ENCODE assay signal across 8 cellular contexts in genomic region chr20:49218739-49219090, GRCh38. TPM values are rescaled to one million over a fixed set of nuclear protein-coding genes. Genes with fewer than 3 reads are reported as not detected.
DNase-seq lines count a peak whose midpoint lies in the region; ATAC-seq, FAIRE-seq and TF ChIP-seq lines count a peak whose summit lies in the region.
"Not testable (repeated sequence)": the region's sequence is repeated elsewhere in the genome, so short reads cannot be mapped to it uniquely, and the experiment has no call there.

No MANE protein-coding gene starts in this region.

- H3K27ac Mint-ChIP-seq in CD8-positive, alpha-beta T cell: peak overlapping the region; percentile 96
- H3K27ac Mint-ChIP-seq in T-helper 1 cell treated with Interleukin-12 subunit alpha and Interleukin-12 subunit beta and Interleukin-4 antibody, amounts not matched to agents 30 μg/mL and 1 μg/mL, for 36 hours: peak overlapping the region; percentile 99
- peak overlapping the region; percentile 99 for H3K27ac Mint-ChIP-seq in activated naive CD8-positive, alpha-beta T cell treated with anti-CD3 and anti-CD28 coated beads for 36 hours

- 0 out of 2 replicates have a peak, but pooled peaks cover 13% of the 10 kb centered on the region for H4K20me1 ChIP-seq in Karpas-422 (ENCODE audit: insufficient read depth, low read depth, low read length)
- not testable (repeated sequence) for H4K20me1 ChIP-seq in endothelial cell of umbilical vein (replicated peaks; ENCODE audit: control insufficient read depth, extremely low read depth, insufficient read depth, low read length); keratinocyte (ENCODE audit: control insufficient read depth, extremely low read depth, insufficient read depth, low read length)

- H3K27me3 Mint-ChIP-seq in CD8-positive, alpha-beta T cell (ENCODE audit: low read depth); T-helper 1 cell treated with Interleukin-12 subunit alpha and Interleukin-12 subunit beta and Interleukin-4 antibody, amounts not matched to agents 30 μg/mL and 1 μg/mL, for 36 hours (ENCODE audit: low read depth); activated naive CD8-positive, alpha-beta T cell treated with anti-CD3 and anti-CD28 coated beads for 36 hours: not testable (repeated sequence)

- not testable (repeated sequence) for H3K9me3 ChIP-seq in CD8-positive, alpha-beta T cell (ENCODE audit: low read length); Karpas-422 (ENCODE audit: low read length); endothelial cell of umbilical vein (replicated peaks; ENCODE audit: control insufficient read depth, insufficient read depth, low read length); keratinocyte (ENCODE audit: control insufficient read depth, low read depth, low read length); neutrophil; suprapubic skin

- H3K79me2 ChIP-seq in Karpas-422 (ENCODE audit: low read length) (peaks cover 26% of the 10 kb centered on the region), endothelial cell of umbilical vein (ENCODE audit: control insufficient read depth, insufficient read depth, low read length) (peaks cover 19% of the 10 kb centered on the region), keratinocyte (ENCODE audit: control insufficient read depth, insufficient read depth, low read length) (peaks cover 23% of the 10 kb centered on the region)

- H2AFZ ChIP-seq in Karpas-422 (ENCODE audit: low read length); endothelial cell of umbilical vein (ENCODE audit: low read depth, low read length): not testable (repeated sequence)
- H2AFZ ChIP-seq in keratinocyte (ENCODE audit: control insufficient read depth, low read length): peak overlapping the region; percentile 17

- intact Hi-C loops in CD8-positive, alpha-beta T cell (cut with DNase I, micrococcal nuclease): loop anchor here (1.0 to 5.0 kb wide), 6 partner anchors 30 to 1514 kb away; partner anchors contain the start of genes CSE1L (in 2 of the 2), RNF114 (in 2 of the 2), STAU1 (in 2 of the 2) and ZNFX1 (in 2 of the 2)
- intact Hi-C loops in endothelial cell of umbilical vein (cut with micrococcal nuclease): not testable (repeated sequence)

- H3K9ac ChIP-seq in Karpas-422 (ENCODE audit: low read length) (peak overlapping the region; percentile 79), endothelial cell of umbilical vein (replicated peaks; ENCODE audit: extremely low read depth, insufficient read depth, low read length) (peak overlapping the region; percentile 42), keratinocyte (ENCODE audit: control insufficient read depth, extremely low read depth, insufficient read depth, low read length) (peak overlapping the region; percentile 92)

- FAIRE-seq in endothelial cell of umbilical vein (lab: Jason Lieb, UNC); keratinocyte (lab: Jason Lieb, UNC): not testable (repeated sequence)

- not testable (repeated sequence) for TF ChIP-seq EP300 in suprapubic skin (IDR thresholded peaks at IDR 0.05)

- not testable (repeated sequence) for H3K9me3 Mint-ChIP-seq in CD8-positive, alpha-beta T cell; T-helper 1 cell treated with Interleukin-12 subunit alpha and Interleukin-12 subunit beta and Interleukin-4 antibody, amounts not matched to agents 30 μg/mL and 1 μg/mL, for 36 hours; activated naive CD8-positive, alpha-beta T cell treated with anti-CD3 and anti-CD28 coated beads for 36 hours

- peaks cover 33% of the 10 kb centered on the region for H3K36me3 Mint-ChIP-seq in CD8-positive, alpha-beta T cell
- peaks cover 19% of the 10 kb centered on the region for H3K36me3 Mint-ChIP-seq in T-helper 1 cell treated with Interleukin-12 subunit alpha and Interleukin-12 subunit beta and Interleukin-4 antibody, amounts not matched to agents 30 μg/mL and 1 μg/mL, for 36 hours (ENCODE audit: low read depth)
- peaks cover 18% of the 10 kb centered on the region for H3K36me3 Mint-ChIP-seq in activated naive CD8-positive, alpha-beta T cell treated with anti-CD3 and anti-CD28 coated beads for 36 hours

- not testable (repeated sequence) for ATAC-seq in CD8-positive, alpha-beta T cell

- H3K27ac ChIP-seq in CD8-positive, alpha-beta T cell (ENCODE audit: low read depth, low read length): peak overlapping the region; percentile 95
- H3K27ac ChIP-seq in Karpas-422 (ENCODE audit: low read length); suprapubic skin: not testable (repeated sequence)
- peak overlapping the region; percentile 70 for H3K27ac ChIP-seq in endothelial cell of umbilical vein (ENCODE audit: insufficient read depth, low read depth, low read length)
- H3K27ac ChIP-seq in keratinocyte (ENCODE audit: control insufficient read depth, insufficient read depth, low read length): peak overlapping the region; percentile 93
- H3K27ac ChIP-seq in neutrophil: peak overlapping the region; percentile 90

- H3K4me1 Mint-ChIP-seq in CD8-positive, alpha-beta T cell (ENCODE audit: low read depth): peaks cover 30% of the 10 kb centered on the region
- peaks cover 19% of the 10 kb centered on the region for H3K4me1 Mint-ChIP-seq in T-helper 1 cell treated with Interleukin-12 subunit alpha and Interleukin-12 subunit beta and Interleukin-4 antibody, amounts not matched to agents 30 μg/mL and 1 μg/mL, for 36 hours (ENCODE audit: low read depth)
- H3K4me1 Mint-ChIP-seq in activated naive CD8-positive, alpha-beta T cell treated with anti-CD3 and anti-CD28 coated beads for 36 hours: peaks cover 13% of the 10 kb centered on the region

- POLR2A ChIA-PET in CD8-positive, alpha-beta T cell (lab: Charles Lee): interaction anchor here (0.8 to 1.5 kb wide), 6 partner anchors 15 to 172 kb away, joined by 3 to 9 read pairs (median 4); partner anchors contain the start of genes CSE1L and STAU1
- POLR2A ChIA-PET in endothelial cell of umbilical vein (lab: Charles Lee): interaction anchor here (0.7 to 1.1 kb wide), 5 partner anchors 19 to 133 kb away, joined by 4 to 11 read pairs (median 7); no protein-coding TSS in a partner anchor

- peak overlapping the region; percentile 97 for H3K4me2 ChIP-seq in Karpas-422 (ENCODE audit: low read depth, low read length, poor library complexity, severe bottlenecking)
- H3K4me2 ChIP-seq in endothelial cell of umbilical vein (ENCODE audit: insufficient read depth, low read length): peak overlapping the region; percentile 45
- H3K4me2 ChIP-seq in keratinocyte (ENCODE audit: control insufficient read depth, extremely low read depth, insufficient read depth, low read depth, low read length): peak overlapping the region; percentile 97

- H3K27me3 ChIP-seq in CD8-positive, alpha-beta T cell (ENCODE audit: insufficient read depth, low read length); Karpas-422 (ENCODE audit: low read length); endothelial cell of umbilical vein (ENCODE audit: control insufficient read depth in 2 of 2, insufficient read depth in 2 of 2, low read length in 2 of 2); keratinocyte (ENCODE audit: control insufficient read depth, extremely low read depth, insufficient read depth, low read length); neutrophil; suprapubic skin: not testable (repeated sequence)

- H3K4me3 ChIP-seq in CD8-positive, alpha-beta T cell (ENCODE audit: low read depth, low read length): peak overlapping the region; percentile 90
- 0 out of 2 replicates have a peak overlapping the region, but pooled peaks have one; percentile 9 for H3K4me3 ChIP-seq in Karpas-422 (ENCODE audit: low read length)
- H3K4me3 ChIP-seq in endothelial cell of umbilical vein (replicated peaks in 1 of 3; ENCODE audit: insufficient read depth in 1 of 3, low read depth in 1 of 3, low read length in 3 of 3): peak overlapping the region in 1 of 3 experiments; percentile 23
- not testable (repeated sequence) for H3K4me3 ChIP-seq in keratinocyte (ENCODE audit: control insufficient read depth in 2 of 3, extremely low read depth in 1 of 3, insufficient read depth in 2 of 3, low read depth in 1 of 3, low read length in 3 of 3)
- peak overlapping the region in 1 of 2 experiments; percentile 76 for H3K4me3 ChIP-seq in neutrophil (ENCODE audit: low read depth in 1 of 2, low read length in 1 of 2)
- peak overlapping the region; percentile 81 for H3K4me3 ChIP-seq in suprapubic skin

- H3K9me1 ChIP-seq in endothelial cell of umbilical vein (replicated peaks; ENCODE audit: control insufficient read depth, extremely low read depth, insufficient read depth, low read length); keratinocyte (ENCODE audit: control insufficient read depth, extremely low read depth, insufficient read depth, low read length): not testable (repeated sequence)

- TSS peak; percentile 99 for BruUV-seq in endothelial cell of umbilical vein (replicated peaks; lab: Mats Ljungman, UMichigan)

- dilution Hi-C loops in endothelial cell of umbilical vein (cut with MboI; ENCODE audit: extremely low pct_ligation_motif_present, low sequenced_read_pairs); keratinocyte (cut with MboI; ENCODE audit: extremely low pct_ligation_motif_present, low sequenced_read_pairs): not testable (repeated sequence)

- TF ChIP-seq CTCF in CD8-positive, alpha-beta T cell (IDR thresholded peaks at IDR 0.05); endothelial cell of umbilical vein (IDR thresholded peaks at IDR 0.05; ENCODE audit: extremely low read depth in 1 of 2, insufficient read depth in 1 of 2, low read depth in 1 of 2, low read length in 2 of 2); keratinocyte (optimal IDR thresholded peaks at IDR 0.05 in 1 of 3, IDR thresholded peaks at IDR 0.05 in 1 of 3, conservative IDR thresholded peaks at IDR 0.05 in 1 of 3; ENCODE audit: extremely low read depth in 1 of 3, insufficient read depth in 2 of 3, low read length in 3 of 3); neutrophil (IDR thresholded peaks at IDR 0.05); suprapubic skin (IDR thresholded peaks at IDR 0.05): not testable (repeated sequence)

- TF ChIP-seq POLR2A in endothelial cell of umbilical vein (IDR thresholded peaks at IDR 0.05; ENCODE audit: low read depth, low read length); suprapubic skin (IDR thresholded peaks at IDR 0.05): not testable (repeated sequence)

- peak overlapping the region; percentile 91 for H3K4me3 Mint-ChIP-seq in CD8-positive, alpha-beta T cell
- H3K4me3 Mint-ChIP-seq in T-helper 1 cell treated with Interleukin-12 subunit alpha and Interleukin-12 subunit beta and Interleukin-4 antibody, amounts not matched to agents 30 μg/mL and 1 μg/mL, for 36 hours: not testable (repeated sequence)
- peak overlapping the region; percentile 95 for H3K4me3 Mint-ChIP-seq in activated naive CD8-positive, alpha-beta T cell treated with anti-CD3 and anti-CD28 coated beads for 36 hours

- CTCF ChIA-PET in CD8-positive, alpha-beta T cell (lab: Charles Lee): interaction anchor here (0.6 to 6.0 kb wide), 2 partner anchors 83 to 132 kb away, joined by 3 to 174 read pairs; no protein-coding TSS in a partner anchor
- CTCF ChIA-PET in endothelial cell of umbilical vein (lab: Charles Lee): interaction anchor here (0.7 to 1.6 kb wide), 6 partner anchors 13 to 172 kb away, joined by 3 to 29 read pairs (median 4); partner anchors contain the start of gene CSE1L

- not testable (repeated sequence) for DNase-seq in CD8-positive, alpha-beta T cell; Karpas-422; endothelial cell of umbilical vein (ENCODE audit: low read depth, low spot score); keratinocyte (ENCODE audit: low read depth, low spot score)
- peak; percentile 14 for DNase-seq in activated naive CD8-positive, alpha-beta T cell treated with anti-CD3 and anti-CD28 coated beads for 36 hours
- peak in 1 of 2 donors; percentile 74 for DNase-seq in suprapubic skin (ENCODE audit: low spot score in 2 of 2)

- peaks cover 17% of the 10 kb centered on the region for H3K36me3 ChIP-seq in CD8-positive, alpha-beta T cell (ENCODE audit: insufficient read depth, low read length)
- H3K36me3 ChIP-seq in Karpas-422 (ENCODE audit: insufficient read depth, low read length) (peaks cover 13% of the 10 kb centered on the region), endothelial cell of umbilical vein (ENCODE audit: control insufficient read depth in 2 of 2, extremely low read depth in 1 of 2, insufficient read depth in 2 of 2, low read length in 2 of 2) (peaks cover 0 to 16% of the 10 kb centered on the region in 2 experiments), keratinocyte (ENCODE audit: control insufficient read depth in 2 of 2, extremely low read depth in 1 of 2, insufficient read depth in 2 of 2, low read length in 2 of 2) (peaks cover 7 to 13% of the 10 kb centered on the region in 2 experiments), neutrophil (peaks cover 19% of the 10 kb centered on the region), suprapubic skin (peaks cover 22% of the 10 kb centered on the region)

- H3K9me2 ChIP-seq in Karpas-422 (replicated peaks; ENCODE audit: insufficient read depth, low read length): not testable (repeated sequence)

- peaks cover 13% of the 10 kb centered on the region for H3K4me1 ChIP-seq in CD8-positive, alpha-beta T cell (ENCODE audit: insufficient read depth, low read length)
- H3K4me1 ChIP-seq in Karpas-422 (ENCODE audit: low read length) (peaks cover 18% of the 10 kb centered on the region), keratinocyte (ENCODE audit: control insufficient read depth, extremely low read depth, insufficient read depth, low read length) (peaks cover 11% of the 10 kb centered on the region), neutrophil (ENCODE audit: control insufficient read depth in 1 of 2, insufficient read depth in 1 of 2, low read depth in 1 of 2, low read length in 1 of 2) (peaks cover 21 to 22% of the 10 kb centered on the region in 2 experiments), suprapubic skin (peaks cover 26% of the 10 kb centered on the region)
- H3K4me1 ChIP-seq in endothelial cell of umbilical vein (ENCODE audit: control insufficient read depth, extremely low read depth, insufficient read depth, low read length): not testable (repeated sequence)

- WGBS in suprapubic skin: 61% methylated on average over 13 of the region's 13 CpGs

RNA-seq across cellular contexts. Expression of gene DDX27, which starts 0.5 kb away (rescaled TPM):
- total RNA-seq in CD8-positive, alpha-beta T cell: 100 to 1,000 TPM; 129 to 141 TPM
- total RNA-seq in Karpas-422 (2014; rRNA removed; shearing (Covaris generic); ENCODE audit: low replicate concordance): 34.5 and 43.7 TPM in 2 replicates
- total RNA-seq in activated naive CD8-positive, alpha-beta T cell treated with anti-CD3 and anti-CD28 coated beads for 36 hours: 10 to 100 TPM; 65.4 to 67.6 TPM
- total RNA-seq in endothelial cell of umbilical vein: 25.7 and 26.1 TPM in 2 replicates
- 23.1 and 24.0 TPM in 2 replicates for polyA plus RNA-seq in endothelial cell of umbilical vein
- 22.6 and 22.7 TPM in 2 replicates for polyA plus RNA-seq in endothelial cell of umbilical vein (2011; cell fraction: cytosol; rRNA removed)
- 36.9 and 40.1 TPM in 2 replicates for polyA plus RNA-seq in endothelial cell of umbilical vein (2011; cell fraction: nucleus; rRNA removed)
- 24.5 and 27.6 TPM in 2 replicates for polyA plus RNA-seq in endothelial cell of umbilical vein (2012)
- 17.7 and 21.1 TPM in 2 replicates for polyA minus RNA-seq in endothelial cell of umbilical vein
- polyA minus RNA-seq in endothelial cell of umbilical vein (2011; cell fraction: cytosol; rRNA and poly(A)+ RNA removed): 36.2 TPM
- polyA minus RNA-seq in endothelial cell of umbilical vein (2011; cell fraction: nucleus; rRNA and poly(A)+ RNA removed): 18.0 and 20.7 TPM in 2 replicates
- polyA plus RNA-seq in keratinocyte: 33.8 to 42.1 TPM (median 34.5 TPM) in 3 replicates
- 135 TPM for polyA plus RNA-seq in keratinocyte (2011; ENCODE audit: low read depth)
- polyA plus RNA-seq in keratinocyte (2011; cell fraction: cytosol; rRNA removed): 35.2 and 42.0 TPM in 2 replicates
- polyA plus RNA-seq in keratinocyte (2011; cell fraction: nucleus; rRNA removed): 74.5 and 80.6 TPM in 2 replicates
- 39.9 and 43.2 TPM in 2 replicates for polyA plus RNA-seq in keratinocyte (2012; ENCODE audit: low replicate concordance)
- polyA minus RNA-seq in keratinocyte: 30.7 to 54.2 TPM (median 40.5 TPM) in 3 replicates
- polyA minus RNA-seq in keratinocyte (2011; cell fraction: cytosol; rRNA and poly(A)+ RNA removed): 33.2 TPM
- polyA minus RNA-seq in keratinocyte (2011; cell fraction: nucleus; rRNA and poly(A)+ RNA removed): 30.6 and 32.8 TPM in 2 replicates
- total RNA-seq in suprapubic skin: 10 to 100 TPM; 29.3 to 49.5 (median 38.0) TPM

RNA-seq across cellular contexts. Expression of gene STAU1, which starts 30.6 kb away (rescaled TPM):
- 10 to 100 TPM; 74.6 to 76.3 TPM for total RNA-seq in CD8-positive, alpha-beta T cell
- 30.6 and 34.0 TPM in 2 replicates for total RNA-seq in Karpas-422 (2014; rRNA removed; shearing (Covaris generic); ENCODE audit: low replicate concordance)
- total RNA-seq in activated naive CD8-positive, alpha-beta T cell treated with anti-CD3 and anti-CD28 coated beads for 36 hours: 10 to 100 TPM; 72.6 TPM
- total RNA-seq in endothelial cell of umbilical vein (98.1 and 103 TPM in 2 replicates), suprapubic skin (10 to 100 TPM; 53.0 to 79.1 (median 69.9) TPM)
- polyA plus RNA-seq in endothelial cell of umbilical vein (40.9 and 53.1 TPM in 2 replicates), keratinocyte (36.8 to 67.0 TPM (median 55.3 TPM) in 3 replicates)
- 68.8 and 70.2 TPM in 2 replicates for polyA plus RNA-seq in endothelial cell of umbilical vein (2011; cell fraction: cytosol; rRNA removed)
- 45.4 and 49.6 TPM in 2 replicates for polyA plus RNA-seq in endothelial cell of umbilical vein (2011; cell fraction: nucleus; rRNA removed)
- 94.8 and 98.0 TPM in 2 replicates for polyA plus RNA-seq in endothelial cell of umbilical vein (2012)
- polyA minus RNA-seq in endothelial cell of umbilical vein (55.8 and 57.2 TPM in 2 replicates), keratinocyte (34.5 to 49.3 TPM (median 48.7 TPM) in 3 replicates)
- 38.0 TPM for polyA minus RNA-seq in endothelial cell of umbilical vein (2011; cell fraction: cytosol; rRNA and poly(A)+ RNA removed)
- polyA minus RNA-seq in endothelial cell of umbilical vein (2011; cell fraction: nucleus; rRNA and poly(A)+ RNA removed): 22.6 and 23.6 TPM in 2 replicates
- polyA plus RNA-seq in keratinocyte (2011; ENCODE audit: low read depth): 29.8 TPM
- 62.7 and 70.2 TPM in 2 replicates for polyA plus RNA-seq in keratinocyte (2011; cell fraction: cytosol; rRNA removed)
- polyA plus RNA-seq in keratinocyte (2011; cell fraction: nucleus; rRNA removed): 45.0 and 47.8 TPM in 2 replicates
- 44.6 and 66.7 TPM in 2 replicates for polyA plus RNA-seq in keratinocyte (2012; ENCODE audit: low replicate concordance)
- 51.0 TPM for polyA minus RNA-seq in keratinocyte (2011; cell fraction: cytosol; rRNA and poly(A)+ RNA removed)
- polyA minus RNA-seq in keratinocyte (2011; cell fraction: nucleus; rRNA and poly(A)+ RNA removed): 17.0 and 32.1 TPM in 2 replicates

RNA-seq across cellular contexts. Expression of gene ZNFX1, which starts 59.1 kb away (rescaled TPM):
- total RNA-seq in CD8-positive, alpha-beta T cell: 10 to 100 TPM; 53.8 to 55.0 TPM
- total RNA-seq in Karpas-422 (2014; rRNA removed; shearing (Covaris generic); ENCODE audit: low replicate concordance): 21.7 and 22.2 TPM in 2 replicates
- 10 to 100 TPM; 45.8 to 48.0 TPM for total RNA-seq in activated naive CD8-positive, alpha-beta T cell treated with anti-CD3 and anti-CD28 coated beads for 36 hours
- total RNA-seq in endothelial cell of umbilical vein: 26.5 and 27.9 TPM in 2 replicates
- 6.8 and 8.3 TPM in 2 replicates for polyA plus RNA-seq in endothelial cell of umbilical vein
- 7.8 and 8.6 TPM in 2 replicates for polyA plus RNA-seq in endothelial cell of umbilical vein (2011; cell fraction: cytosol; rRNA removed)
- 10.1 and 13.9 TPM in 2 replicates for polyA plus RNA-seq in endothelial cell of umbilical vein (2011; cell fraction: nucleus; rRNA removed)
- polyA plus RNA-seq in endothelial cell of umbilical vein (2012): 24.5 and 24.7 TPM in 2 replicates
- 24.3 and 29.8 TPM in 2 replicates for polyA minus RNA-seq in endothelial cell of umbilical vein
- polyA minus RNA-seq in endothelial cell of umbilical vein (2011; cell fraction: cytosol; rRNA and poly(A)+ RNA removed): 13.3 TPM
- 12.7 and 22.2 TPM in 2 replicates for polyA minus RNA-seq in endothelial cell of umbilical vein (2011; cell fraction: nucleus; rRNA and poly(A)+ RNA removed)
- polyA plus RNA-seq in keratinocyte: 14.2 to 19.6 TPM (median 16.4 TPM) in 3 replicates
- polyA plus RNA-seq in keratinocyte (2011; ENCODE audit: low read depth): 6.8 TPM
- polyA plus RNA-seq in keratinocyte (2011; cell fraction: cytosol; rRNA removed): 17.3 and 19.8 TPM in 2 replicates
- polyA plus RNA-seq in keratinocyte (2011; cell fraction: nucleus; rRNA removed): 45.7 and 49.0 TPM in 2 replicates
- 12.5 and 34.7 TPM in 2 replicates for polyA plus RNA-seq in keratinocyte (2012; ENCODE audit: low replicate concordance)
- 44.9 to 78.9 TPM (median 58.3 TPM) in 3 replicates for polyA minus RNA-seq in keratinocyte
- 27.0 TPM for polyA minus RNA-seq in keratinocyte (2011; cell fraction: cytosol; rRNA and poly(A)+ RNA removed)
- polyA minus RNA-seq in keratinocyte (2011; cell fraction: nucleus; rRNA and poly(A)+ RNA removed): 41.0 and 75.3 TPM in 2 replicates
- total RNA-seq in suprapubic skin: 10 to 100 TPM; 25.9 to 36.1 (median 33.2) TPM

Comparison
In these comparisons a context has a peak if more than half of its experiments do, and no peak if none do; other contexts are left out.
1. H3K4me2 ChIP-seq: peak in every context shown above with its lines; median percentile 97 in Karpas-422; 97 in keratinocyte; 45 in endothelial cell of umbilical vein.
2. H3K9ac ChIP-seq: peak in every context shown above with its lines; median percentile 92 in keratinocyte; 79 in Karpas-422; 42 in endothelial cell of umbilical vein.